Comparison of ENCODE assay signal across 8 cellular contexts in genomic region chr12:121812320-121812871, GRCh38.
DNase-seq lines count a peak whose midpoint lies in the region; ATAC-seq and TF ChIP-seq lines count a peak whose summit lies in the region.

No MANE protein-coding gene starts in this region.

- peaks cover 25% of the 10 kb centered on the region for H3K4me1 Mint-ChIP-seq in nephron

- TF ChIP-seq CTCF in 22Rv1 (IDR thresholded peaks at IDR 0.05) = peak; percentile 32
- no peak for TF ChIP-seq CTCF in GM06990 (IDR thresholded peaks at IDR 0.05; ENCODE audit: insufficient read depth, low read length, poor library complexity, severe bottlenecking)
- no peak for TF ChIP-seq CTCF in LNCaP clone FGC (IDR thresholded peaks at IDR 0.05; ENCODE audit: control insufficient read depth, extremely low read depth, insufficient read depth)
- TF ChIP-seq CTCF in foreskin fibroblast (IDR thresholded peaks at IDR 0.05; ENCODE audit: low read depth, low read length) = no peak
- peak; percentile 38 to 58 (median 45) for TF ChIP-seq CTCF in nephron (IDR thresholded peaks at IDR 0.05; ENCODE audit: unreplicated experiment in 3 of 3)

- DNase-seq in GM06990 (ENCODE audit: extremely low read depth, insufficient read length) = no peak
- no peak for DNase-seq in LNCaP clone FGC (ENCODE audit: low read depth)
- DNase-seq in activated T-cell treated with anti-CD3 and anti-CD28 coated beads, Interleukin-2, amount 50 U/mL, for 48 hours = peak; percentile 70 to 76
- peak; percentile 60 to 87 for DNase-seq in foreskin fibroblast
- DNase-seq in central memory CD4-positive, alpha-beta T cell = no peak

- peak overlapping the region; percentile 86 to 89 (median 87) for H3K4me3 Mint-ChIP-seq in nephron

- no peaks in the 10 kb centered on the region for H3K9me3 Mint-ChIP-seq in nephron

- ATAC-seq in GM21367 (IDR thresholded peaks at IDR 0.05; ENCODE audit: unreplicated experiment) = no peak

- peak overlapping the region in 2 of 3 experiments; percentile 52 to 60 for H3K27ac Mint-ChIP-seq in nephron

- H3K36me3 Mint-ChIP-seq in nephron (ENCODE audit: low read depth) = peaks cover 37% of the 10 kb centered on the region

- H3K36me3 ChIP-seq in GM06990 (ENCODE audit: control insufficient read depth, insufficient read depth, low read length) = peaks cover 34% of the 10 kb centered on the region

- H3K27me3 ChIP-seq in GM06990 (replicated peaks; ENCODE audit: control insufficient read depth, insufficient read depth, low read length) = no peaks in the 10 kb centered on the region

- H3K4me3 ChIP-seq in GM06990 (replicated peaks; ENCODE audit: low read depth, low read length) (peak overlapping the region; percentile 54), LNCaP clone FGC (ENCODE audit: low read depth, low read length) (peak overlapping the region; percentile 73), foreskin fibroblast (ENCODE audit: low read depth in 1 of 2, low read length in 2 of 2) (peak overlapping the region; percentile 59 to 67)

- no peaks in the 10 kb centered on the region for H3K27me3 Mint-ChIP-seq in nephron (ENCODE audit: low read depth)

- peak overlapping the region; percentile 52 for H3K27ac ChIP-seq in 22Rv1

Comparison
In these comparisons a context has a peak if more than half of its experiments do, and no peak if none do; other contexts are left out.
1. CTCF ChIP-seq: peak in 22Rv1 (single experiment) and nephron (3 of 3); none in GM06990 (single experiment), LNCaP clone FGC (single experiment) and foreskin fibroblast (single experiment).
2. DNase-seq: peak in activated T-cell treated with anti-CD3 and anti-CD28 coated beads, Interleukin-2, amount 50 U/mL, for 48 hours (2 of 2) and foreskin fibroblast (2 of 2); none in GM06990 (single experiment), LNCaP clone FGC (single experiment) and central memory CD4-positive, alpha-beta T cell (single experiment).
3. Peak in every context shown above with its lines, with median percentiles within 50 percentile points of each other: H3K4me3 ChIP-seq.